1 cellular context compared by ENCODE assay signal in the genomic region with DNA sequence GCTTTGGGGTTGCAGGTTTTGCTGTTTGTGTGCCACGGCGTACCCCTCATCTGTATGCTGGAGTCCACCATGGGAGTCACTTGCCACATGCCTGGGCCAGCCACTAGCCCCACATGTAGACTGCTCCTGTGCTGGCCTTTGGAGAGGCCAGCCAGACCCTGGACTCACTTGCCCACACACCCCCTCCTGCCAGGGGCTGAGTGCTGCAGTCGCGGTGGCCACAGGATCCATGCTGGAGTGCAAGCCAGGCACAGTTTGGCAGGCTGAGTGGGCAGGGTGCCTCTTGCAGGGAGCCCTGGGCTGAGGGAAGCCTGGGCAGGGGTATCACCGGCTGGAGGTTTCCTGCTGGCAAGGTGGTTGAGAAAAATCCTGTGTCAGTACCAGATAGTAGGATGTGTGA.
TF ChIP-seq lines count a peak whose summit lies in the region.

No MANE protein-coding gene starts in this region.

TF ChIP-seq in IMR-90, 13 proteins besides CTCF, POLR2A, EP300 and RAD21:
- no peak for TF ChIP-seq MAFK (IDR thresholded peaks at IDR 0.05; ENCODE audit: low read depth, low read length)
- no peak for TF ChIP-seq RCOR1 (IDR thresholded peaks at IDR 0.05; ENCODE audit: insufficient replicate concordance, low read length)
- TF ChIP-seq CHD1 (IDR thresholded peaks at IDR 0.05; ENCODE audit: low read depth, low read length): no peak
- TF ChIP-seq MXI1 (IDR thresholded peaks at IDR 0.05; ENCODE audit: borderline replicate concordance, low read depth, low read length): no peak
- no peak for TF ChIP-seq BHLHE40 (IDR thresholded peaks at IDR 0.05; ENCODE audit: low read depth, low read length)
